Comparison of ENCODE assay signal across 17 cellular contexts in the genomic region with DNA sequence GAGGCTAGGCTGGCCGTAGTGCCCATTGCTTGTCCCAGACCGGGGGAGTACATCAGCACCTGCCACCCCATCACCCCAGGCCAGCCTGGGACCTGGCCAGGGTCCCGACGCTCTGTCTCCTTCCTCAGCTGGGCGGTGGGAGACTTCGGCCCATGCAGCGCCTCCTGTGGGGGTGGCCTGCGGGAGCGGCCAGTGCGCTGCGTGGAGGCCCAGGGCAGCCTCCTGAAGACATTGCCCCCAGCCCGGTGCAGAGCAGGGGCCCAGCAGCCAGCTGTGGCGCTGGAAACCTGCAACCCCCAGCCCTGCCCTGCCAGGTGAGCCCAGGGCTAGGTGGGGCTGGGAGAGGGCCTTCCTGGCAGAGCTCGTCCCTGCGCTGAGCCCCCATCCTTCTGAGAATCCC. TPM values are rescaled to one million over a fixed set of nuclear protein-coding genes. Genes with fewer than 3 reads are reported as not detected.
DNase-seq lines count a peak whose midpoint lies in the region; ATAC-seq and TF ChIP-seq lines count a peak whose summit lies in the region.
"Had no signal": no experiment of that assay in that cellular context is flagged by ENCODE, and none has a peak within 500 bp of the region (broad histone marks: within the 10 kb centered on the region; RNA-seq: fewer than 3 reads in every experiment).

No MANE protein-coding gene starts in this region.

- H3K9ac ChIP-seq in BLaER1 (no peak overlapping the region), IMR-90 (ENCODE audit: low read depth, low read length) (no peak overlapping the region), mesenchymal stem cell (ENCODE audit: low read length) (no peak overlapping the region)
- H3K9ac ChIP-seq: GM23248 had no signal

- no peak overlapping the region for H3K4me3 ChIP-seq in BLaER1
- H3K4me3 ChIP-seq in GM23338: no peak overlapping the region
- H3K4me3 ChIP-seq in IMR-90 (ENCODE audit: insufficient read depth, low read depth, low read length): no peak overlapping the region
- H3K4me3 ChIP-seq in mesenchymal stem cell (ENCODE audit: insufficient read depth in 1 of 2, low read depth in 1 of 2, low read length in 2 of 2): no peak overlapping the region
- H3K4me3 ChIP-seq: GM23248 had no signal

- no peaks in the 10 kb centered on the region for H3K4me1 Mint-ChIP-seq in GM23338
- H3K4me1 Mint-ChIP-seq: CD14-positive monocyte; CD8-positive, alpha-beta memory T cell had no signal

- CTCF ChIA-PET in IMR-90 (lab: Yijun Ruan, JAX): no interaction called here

- H2BK5ac ChIP-seq in IMR-90 (ENCODE audit: low read depth, low read length, poor library complexity, severe bottlenecking) (no peak overlapping the region), mesenchymal stem cell (ENCODE audit: low read depth, low read length, poor library complexity, severe bottlenecking) (no peak overlapping the region)

- no peaks in the 10 kb centered on the region for H3K9me1 ChIP-seq in IMR-90 (ENCODE audit: insufficient read depth, low read length)

- WGBS in IMR-90 (ENCODE audit: extremely low coverage in 2 of 2, insufficient read length in 1 of 2), 2 experiments: 89% methylated on average over 7 of the region's 15 CpGs; no CpG with 5 or more reads in 1 of the 2 experiments
- 91% methylated on average over 15 of the region's 15 CpGs for WGBS in mesenchymal stem cell

- H3K9me3 Mint-ChIP-seq in GM23338: no peaks in the 10 kb centered on the region
- H3K9me3 Mint-ChIP-seq: CD14-positive monocyte; CD4-positive, alpha-beta T cell; CD8-positive, alpha-beta memory T cell had no signal

- TF ChIP-seq RAD21 in IMR-90 (IDR thresholded peaks at IDR 0.05; ENCODE audit: low read length): no peak

- H2BK20ac ChIP-seq in IMR-90 (ENCODE audit: low read depth, low read length): no peak overlapping the region

- intact Hi-C loops in IMR-90 (cut with micrococcal nuclease): no loop called here

- H2BK15ac ChIP-seq in IMR-90 (ENCODE audit: low read depth, low read length) (no peak overlapping the region), mesenchymal stem cell (ENCODE audit: low read depth, poor library complexity, severe bottlenecking) (peak overlapping the region; percentile 26)

- H2AK5ac ChIP-seq in IMR-90 (ENCODE audit: low read depth, low read length) (no peak overlapping the region), mesenchymal stem cell (ENCODE audit: low read length, severe bottlenecking) (no peak overlapping the region)

- no peak overlapping the region for H2AFZ ChIP-seq in GM23338
- H2AFZ ChIP-seq in IMR-90 (replicated peaks; ENCODE audit: low read length, poor library complexity): no peak overlapping the region
- H2AFZ ChIP-seq in mesenchymal stem cell (ENCODE audit: low read depth, low read length): no peak overlapping the region
- H2AFZ ChIP-seq: GM23248 had no signal

- in situ Hi-C loops in IMR-90 (cut with MboI; ENCODE audit: low sequenced_read_pairs): no loop called here

- peak overlapping the region; percentile 14; the same call in 1 of the 2 replicates for H3K27ac ChIP-seq in BLaER1
- H3K27ac ChIP-seq in GM23338 (ENCODE audit: low read depth): no peak overlapping the region
- H3K27ac ChIP-seq in IMR-90 (ENCODE audit: insufficient read depth, low read length): no peak overlapping the region
- no peak overlapping the region for H3K27ac ChIP-seq in mesenchymal stem cell (ENCODE audit: low read length, poor library complexity, severe bottlenecking)
- H3K27ac ChIP-seq: GM23248 had no signal

- H4K5ac ChIP-seq in IMR-90 (ENCODE audit: low read depth, low read length): no peak overlapping the region

- H3F3A ChIP-seq in GM23338 (replicated peaks; ENCODE audit: low read depth): no peaks in the 10 kb centered on the region

- no TSS peak for BruUV-seq in IMR-90 (replicated peaks; lab: Mats Ljungman, UMichigan)

- H3K4me2 ChIP-seq in BLaER1: peak overlapping the region; percentile 98; the same call in 1 of the 2 replicates
- H3K4me2 ChIP-seq in GM23338: no peak overlapping the region
- H3K4me2 ChIP-seq in IMR-90 (ENCODE audit: low read depth, low read length): no peak overlapping the region
- no peak overlapping the region for H3K4me2 ChIP-seq in mesenchymal stem cell (ENCODE audit: low read length, poor library complexity, severe bottlenecking)

- POLR2A ChIA-PET in IMR-90 (lab: Charles Lee; ENCODE audit: unreplicated experiment): no interaction called here

- no peak overlapping the region for H3K56ac ChIP-seq in IMR-90 (ENCODE audit: extremely low read depth, insufficient read depth, low read length)

- no peak overlapping the region for H3K18ac ChIP-seq in IMR-90 (ENCODE audit: low read depth, low read length)
- H3K18ac ChIP-seq in mesenchymal stem cell (ENCODE audit: low read depth in 1 of 2, low read length in 2 of 2): no peak overlapping the region

- H4K20me1 ChIP-seq in BLaER1: no peaks in the 10 kb centered on the region
- H4K20me1 ChIP-seq in GM23338 (replicated peaks; ENCODE audit: insufficient read depth): no peaks in the 10 kb centered on the region
- no peaks in the 10 kb centered on the region for H4K20me1 ChIP-seq in IMR-90 (ENCODE audit: insufficient read depth, low read length)

- H2BK120ac ChIP-seq in IMR-90 (ENCODE audit: low read depth, low read length) (no peak overlapping the region), mesenchymal stem cell (ENCODE audit: low read depth, low read length) (no peak overlapping the region)

- H3K9me3 ChIP-seq in BLaER1 (no peaks in the 10 kb centered on the region), IMR-90 (ENCODE audit: control insufficient read depth, insufficient read depth, low read length) (no peaks in the 10 kb centered on the region), mesenchymal stem cell (ENCODE audit: control insufficient read depth, low read length) (no peaks in the 10 kb centered on the region)

- H4K8ac ChIP-seq in IMR-90 (ENCODE audit: low read depth in 2 of 2, low read length in 2 of 2) (no peak overlapping the region), mesenchymal stem cell (ENCODE audit: low read length) (no peak overlapping the region)

- H3K4ac ChIP-seq in IMR-90 (ENCODE audit: low read depth, low read length) (no peak overlapping the region), mesenchymal stem cell (ENCODE audit: low read depth in 1 of 2, low read length in 2 of 2) (no peak overlapping the region)

- TF ChIP-seq POLR2A in IMR-90 (IDR thresholded peaks at IDR 0.05; ENCODE audit: low read depth, low read length): no peak

- no peak overlapping the region for H4K91ac ChIP-seq in IMR-90 (ENCODE audit: insufficient read depth, low read depth, low read length)
- no peak overlapping the region for H4K91ac ChIP-seq in mesenchymal stem cell (ENCODE audit: low read length)

- H3K27ac Mint-ChIP-seq in GM23338: no peak overlapping the region
- H3K27ac Mint-ChIP-seq: CD4-positive, alpha-beta T cell; CD8-positive, alpha-beta memory T cell had no signal

- H3K4me3 Mint-ChIP-seq in GM23338: no peak overlapping the region
- H3K4me3 Mint-ChIP-seq: CD14-positive monocyte; CD4-positive, alpha-beta T cell; CD8-positive, alpha-beta memory T cell had no signal

- no peaks in the 10 kb centered on the region for H3K79me2 ChIP-seq in GM23338 (replicated peaks; ENCODE audit: insufficient read depth)

- H3K27me3 ChIP-seq in BLaER1 (no peaks in the 10 kb centered on the region), GM23338 (ENCODE audit: insufficient read depth) (no peaks in the 10 kb centered on the region), IMR-90 (ENCODE audit: control insufficient read depth, insufficient read depth, low read length) (peaks cover 15% of the 10 kb centered on the region), mesenchymal stem cell (ENCODE audit: control insufficient read depth in 1 of 2, insufficient read depth in 1 of 2, low read length in 2 of 2) (peaks cover 0 to 32% of the 10 kb centered on the region in 2 experiments)

- H3K36me3 Mint-ChIP-seq in GM23338 (ENCODE audit: low read depth): no peaks in the 10 kb centered on the region; the same call in 2 of the 3 replicates
- H3K36me3 Mint-ChIP-seq: CD14-positive monocyte; CD8-positive, alpha-beta memory T cell had no signal

- dilution Hi-C loops in IMR-90 (cut with HindIII; ENCODE audit: low sequenced_read_pairs, unreplicated experiment): no loop called here

- ATAC-seq in GM23338 (peak; percentile 64), IMR-90 (ENCODE audit: low read depth) (no peak), GM21528 (IDR thresholded peaks at IDR 0.05; ENCODE audit: low FRiP score, unreplicated experiment) (no peak), GM21367 (IDR thresholded peaks at IDR 0.05; ENCODE audit: unreplicated experiment) (no peak)

- DNase-seq in GM23338 (ENCODE audit: low spot score): no peak
- DNase-seq in IMR-90: no peak
- DNase-seq in mesenchymal stem cell: no peak
- DNase-seq in cortex of kidney (lab: John Stamatoyannopoulos, UW): no peak
- no peak for DNase-seq in COLO829 (ENCODE audit: low spot score)
- DNase-seq: 8988T; Calu3; CD4-positive, alpha-beta T cell; CD8-positive, alpha-beta memory T cell; COR-L47; GF-D8; HCEC 1CT had no signal

- H3K4me1 ChIP-seq in BLaER1 (peaks cover 69% of the 10 kb centered on the region), GM23338 (ENCODE audit: insufficient read depth) (no peaks in the 10 kb centered on the region), IMR-90 (ENCODE audit: control insufficient read depth, insufficient read depth, low read length) (no peaks in the 10 kb centered on the region), mesenchymal stem cell (ENCODE audit: control insufficient read depth, insufficient read depth, low read depth, low read length) (peaks cover 6% of the 10 kb centered on the region)

- peak in 1 of 2 experiments; percentile 21; a peak in 2 of 4 replicates for TF ChIP-seq CTCF in GM23338 (conservative IDR thresholded peaks at IDR 0.05; ENCODE audit: low read depth in 2 of 2)
- no peak for TF ChIP-seq CTCF in IMR-90 (conservative IDR thresholded peaks at IDR 0.05; ENCODE audit: low read depth, low read length)

- no peak overlapping the region for H2BK12ac ChIP-seq in mesenchymal stem cell (ENCODE audit: low read length in 2 of 2)

- H3K36me3 ChIP-seq in BLaER1 (no peaks in the 10 kb centered on the region), GM23338 (ENCODE audit: insufficient read depth) (no peaks in the 10 kb centered on the region), IMR-90 (ENCODE audit: control insufficient read depth, insufficient read depth, low read length) (no peaks in the 10 kb centered on the region), mesenchymal stem cell (ENCODE audit: control insufficient read depth in 1 of 2, insufficient read depth in 2 of 2, low read depth in 1 of 2, low read length in 2 of 2) (no peaks in the 10 kb centered on the region)

- H2AK9ac ChIP-seq in IMR-90 (replicated peaks; ENCODE audit: low read depth, low read length, poor library complexity): peak overlapping the region; percentile 55

- H3K14ac ChIP-seq in IMR-90 (replicated peaks; ENCODE audit: low read depth, low read length) (no peak overlapping the region), mesenchymal stem cell (ENCODE audit: low read length in 2 of 2) (no peak overlapping the region)

- no peaks in the 10 kb centered on the region for H3K9me2 ChIP-seq in GM23338 (ENCODE audit: insufficient read depth)

- no peaks in the 10 kb centered on the region for H3K27me3 Mint-ChIP-seq in GM23338 (ENCODE audit: insufficient read depth, low read depth, poor library complexity)

- H3K79me1 ChIP-seq in IMR-90 (ENCODE audit: low read depth in 1 of 2, low read length in 2 of 2) (no peaks in the 10 kb centered on the region), mesenchymal stem cell (replicated peaks; ENCODE audit: low read length, poor library complexity, severe bottlenecking) (no peaks in the 10 kb centered on the region)

- no peak overlapping the region for H3K23ac ChIP-seq in IMR-90 (ENCODE audit: low read depth, low read length)
- no peak overlapping the region for H3K23ac ChIP-seq in mesenchymal stem cell (ENCODE audit: low read length in 2 of 2)

RNA-seq across cellular contexts. Expression of gene CACFD1, which starts 16.5 kb away (rescaled TPM):
- total RNA-seq in GM23338 (2014; rRNA removed; shearing (Covaris generic)): 12.0 and 18.2 TPM in 2 replicates
- polyA plus RNA-seq in GM23338 (2016; fragmentation: Nextera tagmentation; extraction: Ambion mirVana): 4.5 and 5.8 TPM in 2 replicates
- 1.9 and 2.0 TPM in 2 replicates for total RNA-seq in IMR-90 (2012; rRNA removed)
- 5.9 and 6.6 TPM in 2 replicates for polyA plus RNA-seq in IMR-90 (2012; rRNA removed)
- 7.2 and 9.9 TPM in 2 replicates for polyA plus RNA-seq in IMR-90 (2012; cell fraction: cytosol; rRNA removed)
- 10.0 and 21.9 TPM in 2 replicates for polyA plus RNA-seq in IMR-90 (2012; cell fraction: nucleus; rRNA removed; ENCODE audit: low replicate concordance)
- polyA plus RNA-seq in mesenchymal stem cell (2013, experiment 1 of 2): 6.9 TPM
- polyA plus RNA-seq in mesenchymal stem cell (2013, experiment 2 of 2): 6.9 TPM

RNA-seq across cellular contexts. Expression of gene ADAMTS13, which starts 21.1 kb away (rescaled TPM):
- 3.1 and 6.0 TPM in 2 replicates for total RNA-seq in GM23338 (2014; rRNA removed; shearing (Covaris generic))
- polyA plus RNA-seq in GM23338 (2016; fragmentation: Nextera tagmentation; extraction: Ambion mirVana): 4.4 and 6.0 TPM in 2 replicates
- total RNA-seq in IMR-90 (2012; rRNA removed): under 0.01 and 0.18 TPM in 2 replicates
- polyA plus RNA-seq in IMR-90 (2012; rRNA removed): 2.8 and 3.1 TPM in 2 replicates
- 0.54 and 3.1 TPM in 2 replicates for polyA plus RNA-seq in IMR-90 (2012; cell fraction: cytosol; rRNA removed)
- polyA plus RNA-seq in IMR-90 (2012; cell fraction: nucleus; rRNA removed; ENCODE audit: low replicate concordance): 19.2 and 39.9 TPM in 2 replicates
- polyA plus RNA-seq in mesenchymal stem cell (2013, experiment 1 of 2): 4.5 TPM
- 3.9 TPM for polyA plus RNA-seq in mesenchymal stem cell (2013, experiment 2 of 2)
- polyA plus RNA-seq: CD14-positive monocyte had no signal

RNA-seq across cellular contexts. Expression of gene REXO4, which starts 25.4 kb away (rescaled TPM):
- total RNA-seq in GM23338 (2014; rRNA removed; shearing (Covaris generic)): 34.3 and 36.3 TPM in 2 replicates
- polyA plus RNA-seq in GM23338 (2016; fragmentation: Nextera tagmentation; extraction: Ambion mirVana) (31.1 and 38.1 TPM in 2 replicates), IMR-90 (2012; rRNA removed) (21.8 and 23.1 TPM in 2 replicates)
- 16.1 and 18.3 TPM in 2 replicates for total RNA-seq in IMR-90 (2012; rRNA removed)
- polyA plus RNA-seq in IMR-90 (2012; cell fraction: cytosol; rRNA removed): 25.2 and 26.4 TPM in 2 replicates
- polyA plus RNA-seq in IMR-90 (2012; cell fraction: nucleus; rRNA removed; ENCODE audit: low replicate concordance): 13.2 and 18.6 TPM in 2 replicates
- 21.3 TPM for polyA plus RNA-seq in mesenchymal stem cell (2013, experiment 1 of 2)
- 21.1 TPM for polyA plus RNA-seq in mesenchymal stem cell (2013, experiment 2 of 2)

RNA-seq across cellular contexts. Expression of gene SLC2A6, which starts 35.7 kb away (rescaled TPM):
- 30.9 and 39.3 TPM in 2 replicates for total RNA-seq in GM23338 (2014; rRNA removed; shearing (Covaris generic))
- 17.5 and 17.6 TPM in 2 replicates for polyA plus RNA-seq in GM23338 (2016; fragmentation: Nextera tagmentation; extraction: Ambion mirVana)
- total RNA-seq in IMR-90 (2012; rRNA removed): 2.9 and 3.1 TPM in 2 replicates
- 8.5 and 9.3 TPM in 2 replicates for polyA plus RNA-seq in IMR-90 (2012; rRNA removed)
- 3.0 and 11.7 TPM in 2 replicates for polyA plus RNA-seq in IMR-90 (2012; cell fraction: cytosol; rRNA removed)
- 8.5 and 22.8 TPM in 2 replicates for polyA plus RNA-seq in IMR-90 (2012; cell fraction: nucleus; rRNA removed; ENCODE audit: low replicate concordance)
- polyA plus RNA-seq in mesenchymal stem cell (2013, experiment 1 of 2): 29.4 TPM
- 28.2 TPM for polyA plus RNA-seq in mesenchymal stem cell (2013, experiment 2 of 2)
